In genomic region chr12:65803253-65803652, GRCh38 we compare ENCODE assay signal across 25 cellular contexts. TPM values are rescaled to one million over a fixed set of nuclear protein-coding genes. Genes with fewer than 3 reads are reported as not detected.
DNase-seq lines count a peak whose midpoint lies in the region; FAIRE-seq and TF ChIP-seq lines count a peak whose summit lies in the region.
"Had no signal": no experiment of that assay in that cellular context is flagged by ENCODE, and none has a peak within 500 bp of the region (broad histone marks: within the 10 kb centered on the region; RNA-seq: fewer than 3 reads in every experiment).

No MANE protein-coding gene starts in this region.

- H3K4me1 ChIP-seq in osteoblast (ENCODE audit: insufficient read depth, low read length) (peaks cover 5% of the 10 kb centered on the region), kidney (ENCODE audit: control insufficient read depth in 1 of 2, insufficient read depth in 1 of 2, low read depth in 1 of 2, low read length in 2 of 2) (no peaks in the 10 kb centered on the region)

- H3K36me3 ChIP-seq in osteoblast (ENCODE audit: insufficient read depth, low read length) (no peaks in the 10 kb centered on the region), kidney (ENCODE audit: control insufficient read depth in 1 of 2, insufficient read depth in 2 of 2, low read length in 2 of 2) (no peaks in the 10 kb centered on the region)

- FAIRE-seq in kidney (lab: Jason Lieb, UNC): no peak
- FAIRE-seq: HepG2, K562 had no signal

- no peaks in the 10 kb centered on the region for H3K9me3 ChIP-seq in osteoblast (ENCODE audit: low read depth, low read length)
- no peaks in the 10 kb centered on the region for H3K9me3 ChIP-seq in kidney (ENCODE audit: control insufficient read depth in 1 of 2, low read length in 2 of 2)

- H2AFZ ChIP-seq in osteoblast (ENCODE audit: low read length): no peak overlapping the region
- H2AFZ ChIP-seq: PC-9 had no signal

- H3K4me3 ChIP-seq in osteoblast (ENCODE audit: insufficient read depth, low read length) (no peak overlapping the region), kidney (ENCODE audit: low read length in 2 of 2) (no peak overlapping the region), lower leg skin (ENCODE audit: low read depth, poor library complexity, severe bottlenecking) (no peak overlapping the region)
- H3K4me3 ChIP-seq: K562, PC-9, SK-N-MC had no signal

- no peaks in the 10 kb centered on the region for H4K20me1 ChIP-seq in osteoblast (ENCODE audit: insufficient read depth, low read length)

- H3K79me2 ChIP-seq in osteoblast (ENCODE audit: insufficient read depth, low read length): no peaks in the 10 kb centered on the region

- no peaks in the 10 kb centered on the region for H3K27me3 ChIP-seq in osteoblast (ENCODE audit: insufficient read depth, low read length)

- TF ChIP-seq POLR2A in lower leg skin (IDR thresholded peaks at IDR 0.05): no peak

- DNase-seq in GM03348 (ENCODE audit: low spot score) (peak; percentile 10), RPMI7951 (ENCODE audit: low read depth) (peak; percentile 48), glomerular visceral epithelial cell (ENCODE audit: extremely low spot score) (peak; percentile 10), osteoblast (ENCODE audit: insufficient read length, low spot score, missing footprints) (peak; percentile 29), kidney (no peak), lower leg skin (ENCODE audit: low spot score in 2 of 2) (no peak)
- DNase-seq in activated CD8-positive, alpha-beta memory T cell treated with anti-CD3 and anti-CD28 coated beads for 24 hours: no peak
- DNase-seq: Calu3, DMS79 treated with DMSO at 0.1 percent for 48 hours, H7, Kasumi-1, MV-4-11, NCI-H1105 treated with DMSO at 0.1 percent for 48 hours, NCI-H146, NCI-H1930, NCI-H2107, NCI-H446, NCI-H524 treated with DMSO at 0.1 percent for 48 hours, NCI-H774, PC-9, RPMI8226, SHP77 had no signal

- WGBS in lower leg skin, 2 donors: 97 to 100% methylated on average over 1 of the region's 1 CpG

- intact Hi-C loops in kidney (cut with DNase I): no loop called here
- intact Hi-C loops in lower leg skin (cut with DNase I; ENCODE audit: low total_unique reads): no loop called here

- H3K9ac ChIP-seq in kidney (ENCODE audit: low read length in 2 of 2): no peak overlapping the region

- H3K27ac ChIP-seq in osteoblast (ENCODE audit: low read depth, low read length) (no peak overlapping the region), kidney (ENCODE audit: low read depth in 2 of 2, low read length in 2 of 2) (no peak overlapping the region)
- H3K27ac ChIP-seq: PC-9, SK-N-MC had no signal

- TF ChIP-seq CTCF in osteoblast (IDR thresholded peaks at IDR 0.05; ENCODE audit: extremely low read depth, low read depth, low read length) (no peak), kidney (IDR thresholded peaks at IDR 0.05; ENCODE audit: borderline replicate concordance, extremely low read depth, insufficient read depth) (no peak), lower leg skin (IDR thresholded peaks at IDR 0.05) (no peak)

- H3K4me2 ChIP-seq in osteoblast (ENCODE audit: insufficient read depth, low read length): no peak overlapping the region
- H3K4me2 ChIP-seq: PC-9 had no signal

RNA-seq across cellular contexts. Expression of gene HMGA2, which starts 21.0 kb away (rescaled TPM):
- total RNA-seq in RPMI7951 (2014; rRNA removed; shearing (Covaris generic)): 17.3 and 20.1 TPM in 2 replicates
- 15.9 and 19.7 TPM in 2 replicates for total RNA-seq in osteoblast
- 0.98 TPM for total RNA-seq in kidney
- 0.11 TPM for polyA plus RNA-seq in kidney (ENCODE audit: insufficient read depth, low read depth, low replicate concordance)
- total RNA-seq in lower leg skin: under 1 TPM in 1 of 4 donors, not detected in 3; 0.23 TPM

Comparison
In these comparisons a context has a peak if more than half of its experiments do, and no peak if none do; other contexts are left out.
1. DNase-seq: peak in GM03348 (single experiment), RPMI7951 (single experiment), glomerular visceral epithelial cell (single experiment) and osteoblast (single experiment); none in kidney (single experiment), lower leg skin (0 of 2) and activated CD8-positive, alpha-beta memory T cell treated with anti-CD3 and anti-CD28 coated beads for 24 hours (single experiment).